Comparison of ENCODE assay signal across 26 cellular contexts in the genomic region with DNA sequence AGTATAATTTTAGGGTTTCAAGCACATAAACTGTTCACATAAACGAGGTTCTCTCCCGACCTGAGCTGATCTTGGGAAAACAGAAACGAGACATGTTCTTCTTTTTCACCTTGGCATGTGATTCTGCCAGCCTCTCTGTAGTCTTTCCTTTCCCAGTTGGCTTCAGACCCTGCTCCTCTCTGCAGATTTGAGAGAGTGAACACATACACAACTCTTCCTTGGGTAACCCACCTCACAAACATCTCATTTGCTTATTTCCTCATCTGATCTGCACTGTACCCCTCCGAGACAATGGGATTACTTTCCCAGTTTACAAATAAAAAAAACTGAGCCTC. TPM values are rescaled to one million over a fixed set of nuclear protein-coding genes. Genes with fewer than 3 reads are reported as not detected.
DNase-seq lines count a peak whose midpoint lies in the region; ATAC-seq and TF ChIP-seq lines count a peak whose summit lies in the region.
"Had no signal": no experiment of that assay in that cellular context is flagged by ENCODE, and none has a peak within 500 bp of the region (broad histone marks: within the 10 kb centered on the region; RNA-seq: fewer than 3 reads in every experiment).

No MANE protein-coding gene starts in this region.

- no peak for TF ChIP-seq POLR2A in gastrocnemius medialis (IDR thresholded peaks at IDR 0.05)

- in situ Hi-C loops in gastrocnemius medialis (cut with MboI; ENCODE audit: low sequenced_read_pairs in 4 of 4) = no loop called here

- H3K27me3 ChIP-seq in left ventricle myocardium inferior (ENCODE audit: low read depth) (no peaks in the 10 kb centered on the region), right cardiac atrium (ENCODE audit: control insufficient read depth, insufficient read depth) (no peaks in the 10 kb centered on the region), gastrocnemius medialis (no peaks in the 10 kb centered on the region)

- no peaks in the 10 kb centered on the region for H3K27me3 Mint-ChIP-seq in glutamatergic neuron (ENCODE audit: unreplicated experiment)
- no peaks in the 10 kb centered on the region for H3K27me3 Mint-ChIP-seq in neural crest cell (ENCODE audit: low read depth)

- H3K4me3 Mint-ChIP-seq in glutamatergic neuron (ENCODE audit: unreplicated experiment) = peak overlapping the region; percentile 77
- H3K4me3 Mint-ChIP-seq in neural crest cell = no peak overlapping the region
- H3K4me3 Mint-ChIP-seq: CD4-positive, alpha-beta memory T cell had no signal

- DNase-seq in left ventricle myocardium inferior (no peak), right cardiac atrium (no peak), glutamatergic neuron (no peak), neural crest cell (ENCODE audit: low read depth, low spot score) (no peak), gastrocnemius medialis (no peak), RPMI8226 (no peak), hepatic stellate cell (ENCODE audit: low spot score) (no peak)
- no peak for DNase-seq in activated effector memory CD4-positive, alpha-beta T cell treated with anti-CD3 and anti-CD28 coated beads, Interleukin-2, amount 50 U/mL, for 16 hours
- DNase-seq: C1 segment of cervical spinal cord; CD4-positive, alpha-beta memory T cell; COR-L47; DMS53; H7; Karpas-422; NCI-H1092; NCI-H1417 treated with DMSO at 0.1 percent for 48 hours; NCI-H1694 treated with DMSO at 0.1 percent for 48 hours; NCI-H2227 treated with DMSO at 0.1 percent for 48 hours; NCI-H510A treated with DMSO at 0.1 percent for 48 hours; NCI-H748 treated with DMSO at 0.1 percent for 48 hours; NK-92 treated with Interleukin-12 subunit alpha and Interleukin-12 subunit beta, amount 100 ng/mL, for 24 hours; SHP77 had no signal

- H3K4me1 ChIP-seq in left ventricle myocardium inferior (peaks cover 53% of the 10 kb centered on the region), right cardiac atrium (ENCODE audit: control insufficient read depth, insufficient read depth, low read length) (peaks cover 2% of the 10 kb centered on the region), gastrocnemius medialis (peaks cover 32 to 37% of the 10 kb centered on the region in 2 donors)

- TF ChIP-seq CTCF in left ventricle myocardium inferior (IDR thresholded peaks at IDR 0.05; ENCODE audit: borderline replicate concordance) = no peak
- no peak for TF ChIP-seq CTCF in glutamatergic neuron (IDR thresholded peaks at IDR 0.05; ENCODE audit: partially characterized antibody, unreplicated experiment)
- TF ChIP-seq CTCF in neural crest cell (conservative IDR thresholded peaks at IDR 0.05) = no peak
- no peak for TF ChIP-seq CTCF in gastrocnemius medialis (IDR thresholded peaks at IDR 0.05 in 4 of 5, conservative IDR thresholded peaks at IDR 0.05 in 1 of 5)

- no peaks in the 10 kb centered on the region for H3K9me3 ChIP-seq in left ventricle myocardium inferior (replicated peaks)
- no peaks in the 10 kb centered on the region for H3K9me3 ChIP-seq in right cardiac atrium (ENCODE audit: control insufficient read depth, low read length)
- H3K9me3 ChIP-seq in gastrocnemius medialis = no peaks in the 10 kb centered on the region

- H3K4me3 ChIP-seq in left ventricle myocardium inferior = no peak overlapping the region
- no peak overlapping the region for H3K4me3 ChIP-seq in right cardiac atrium (ENCODE audit: low read length)
- H3K4me3 ChIP-seq in gastrocnemius medialis = no peak overlapping the region
- H3K4me3 ChIP-seq: PC-9 had no signal

- H3K36me3 ChIP-seq in left ventricle myocardium inferior (no peaks in the 10 kb centered on the region), gastrocnemius medialis (no peaks in the 10 kb centered on the region)

- ATAC-seq in right cardiac atrium = no peak
- peak; percentile 55 to 71 for ATAC-seq in gastrocnemius medialis
- ATAC-seq: HepG2 had no signal

- peaks cover 38% of the 10 kb centered on the region for H3K4me1 Mint-ChIP-seq in glutamatergic neuron (ENCODE audit: low read depth, unreplicated experiment)
- H3K4me1 Mint-ChIP-seq in neural crest cell = no peaks in the 10 kb centered on the region
- H3K4me1 Mint-ChIP-seq: CD4-positive, alpha-beta memory T cell had no signal

- intact Hi-C loops in left ventricle myocardium inferior (cut with micrococcal nuclease) (no loop called here), right cardiac atrium (cut with DNase I) (loop anchor here in 1 of 4 donors (10.0 kb wide), 1 partner anchor 66 kb away; no protein-coding TSS in a partner anchor), gastrocnemius medialis (cut with DNase I; ENCODE audit: low total_unique reads) (no loop called here)

- H3K27ac ChIP-seq in left ventricle myocardium inferior (replicated peaks) (peak overlapping the region; percentile 67), right cardiac atrium (ENCODE audit: low read length) (no peak overlapping the region), gastrocnemius medialis (peak overlapping the region; percentile 1 to 69 (median 64))
- H3K27ac ChIP-seq: PC-9 had no signal

- H3K27ac Mint-ChIP-seq in glutamatergic neuron (ENCODE audit: unreplicated experiment) (peak overlapping the region; percentile 85), neural crest cell (ENCODE audit: unreplicated experiment) (peak overlapping the region; percentile 15)
- H3K27ac Mint-ChIP-seq: CD4-positive, alpha-beta memory T cell had no signal

- no peaks in the 10 kb centered on the region for H3K36me3 Mint-ChIP-seq in glutamatergic neuron (ENCODE audit: unreplicated experiment)
- H3K36me3 Mint-ChIP-seq in neural crest cell (ENCODE audit: low read depth) = no peaks in the 10 kb centered on the region
- H3K36me3 Mint-ChIP-seq: CD4-positive, alpha-beta memory T cell had no signal

- H3K9me3 Mint-ChIP-seq in glutamatergic neuron (ENCODE audit: unreplicated experiment) = peaks cover 10% of the 10 kb centered on the region
- no peaks in the 10 kb centered on the region for H3K9me3 Mint-ChIP-seq in neural crest cell
- H3K9me3 Mint-ChIP-seq: CD4-positive, alpha-beta memory T cell had no signal

- WGBS in right cardiac atrium = 68% methylated on average over 4 of the region's 4 CpGs

RNA-seq across cellular contexts. Expression of a gene that starts 46.1 kb away (rescaled TPM):
- total RNA-seq in left ventricle myocardium inferior (30.2 TPM), right cardiac atrium (10 to 100 TPM; 22.5 to 34.4 (median 26.7) TPM), glutamatergic neuron (ENCODE audit: unreplicated experiment) (167 TPM), neural crest cell (12.0 and 12.3 TPM in 2 replicates), gastrocnemius medialis (10 to 100 TPM in 1 of 4 donors, 1 to 10 TPM in 3; 4.2 to 16.0 (median 6.3) TPM)
- polyA plus RNA-seq in right cardiac atrium = 16.5 TPM
- total RNA-seq: HT1080, RPMI7951 had no signal
- polyA plus RNA-seq: CD4-positive, alpha-beta memory T cell; HepG2 had no signal

Comparison
In these comparisons a context has a peak if more than half of its experiments do, and no peak if none do; other contexts are left out.
1. ATAC-seq: peak in gastrocnemius medialis (2 of 2); none in right cardiac atrium (0 of 2).